Comparison of ENCODE assay signal across 13 cellular contexts in genomic region chr2:179344280-179344961, GRCh38.
DNase-seq lines count a peak whose midpoint lies in the region; ATAC-seq and TF ChIP-seq lines count a peak whose summit lies in the region.
"Had no signal": no experiment of that assay in that cellular context is flagged by ENCODE, and none has a peak within 500 bp of the region (broad histone marks: within the 10 kb centered on the region; RNA-seq: fewer than 3 reads in every experiment).

No MANE protein-coding gene starts in this region.

- DNase-seq in Right ventricle myocardium inferior (ENCODE audit: missing footprints) (no peak), cardiac septum (ENCODE audit: low spot score) (no peak), coronary artery (ENCODE audit: low spot score) (no peak)
- DNase-seq: activated B cell treated with CpG ODN at 0.5 μM for 24 hours; caudate nucleus; NCI-H2171; stimulated activated CD4-positive, alpha-beta T cell treated with anti-CD3 and anti-CD28 coated beads, Interleukin-15, amount 100 ng/mL, for 24 hours had no signal

- H3K4me3 ChIP-seq in coronary artery (no peak overlapping the region), muscle layer of colon (ENCODE audit: low read depth in 1 of 2, low read length in 2 of 2) (no peak overlapping the region)
- H3K4me3 ChIP-seq: BLaER1 treated with 17β-estradiol and CSF1 and Interleukin-3, amounts not matched to agents 10 nM and 100 nM had no signal

- TF ChIP-seq CTCF in coronary artery (IDR thresholded peaks at IDR 0.05), result no peak

- peak overlapping the region; percentile 69 to 80 for H3K27ac ChIP-seq in coronary artery
- H3K27ac ChIP-seq in muscle layer of colon (ENCODE audit: low read depth, low read length), result peak overlapping the region; percentile 7

- peak; percentile 56 for ATAC-seq in Right ventricle myocardium inferior
- ATAC-seq in GM19035 (IDR thresholded peaks at IDR 0.05; ENCODE audit: unreplicated experiment), result no peak
- no peak for ATAC-seq in HG02884 (IDR thresholded peaks at IDR 0.05; ENCODE audit: unreplicated experiment)
- ATAC-seq in GM21360 (IDR thresholded peaks at IDR 0.05; ENCODE audit: unreplicated experiment), result no peak
- no peak for ATAC-seq in HG02678 (IDR thresholded peaks at IDR 0.05; ENCODE audit: unreplicated experiment)

- peaks cover 19% of the 10 kb centered on the region for H3K4me1 ChIP-seq in muscle layer of colon (ENCODE audit: insufficient read depth, low read length)

- H3K27me3 ChIP-seq in muscle layer of colon (ENCODE audit: control insufficient read depth in 1 of 2, insufficient read depth in 2 of 2, low read length in 2 of 2), result no peaks in the 10 kb centered on the region
- H3K27me3 ChIP-seq: BLaER1 treated with 17β-estradiol and CSF1 and Interleukin-3, amounts not matched to agents 10 nM and 100 nM had no signal

- H3K9me3 ChIP-seq in muscle layer of colon (ENCODE audit: low read length), result no peaks in the 10 kb centered on the region
- H3K9me3 ChIP-seq: BLaER1 treated with 17β-estradiol and CSF1 and Interleukin-3, amounts not matched to agents 10 nM and 100 nM had no signal

- H3K9ac ChIP-seq in muscle layer of colon (ENCODE audit: low read length), result no peak overlapping the region
- H3K9ac ChIP-seq: BLaER1 treated with 17β-estradiol and CSF1 and Interleukin-3, amounts not matched to agents 10 nM and 100 nM had no signal

- no peaks in the 10 kb centered on the region for H3K36me3 ChIP-seq in muscle layer of colon (ENCODE audit: insufficient read depth, low read length)
- H3K36me3 ChIP-seq: BLaER1 treated with 17β-estradiol and CSF1 and Interleukin-3, amounts not matched to agents 10 nM and 100 nM had no signal

- intact Hi-C loops in Right ventricle myocardium inferior (cut with DNase I), result loop anchor here (5.0 kb wide), 1 partner anchor 127 kb away; no protein-coding TSS in a partner anchor
- intact Hi-C loops in cardiac septum (cut with DNase I), result no loop called here
